Comparison of ENCODE assay signal across 8 cellular contexts in the genomic region with DNA sequence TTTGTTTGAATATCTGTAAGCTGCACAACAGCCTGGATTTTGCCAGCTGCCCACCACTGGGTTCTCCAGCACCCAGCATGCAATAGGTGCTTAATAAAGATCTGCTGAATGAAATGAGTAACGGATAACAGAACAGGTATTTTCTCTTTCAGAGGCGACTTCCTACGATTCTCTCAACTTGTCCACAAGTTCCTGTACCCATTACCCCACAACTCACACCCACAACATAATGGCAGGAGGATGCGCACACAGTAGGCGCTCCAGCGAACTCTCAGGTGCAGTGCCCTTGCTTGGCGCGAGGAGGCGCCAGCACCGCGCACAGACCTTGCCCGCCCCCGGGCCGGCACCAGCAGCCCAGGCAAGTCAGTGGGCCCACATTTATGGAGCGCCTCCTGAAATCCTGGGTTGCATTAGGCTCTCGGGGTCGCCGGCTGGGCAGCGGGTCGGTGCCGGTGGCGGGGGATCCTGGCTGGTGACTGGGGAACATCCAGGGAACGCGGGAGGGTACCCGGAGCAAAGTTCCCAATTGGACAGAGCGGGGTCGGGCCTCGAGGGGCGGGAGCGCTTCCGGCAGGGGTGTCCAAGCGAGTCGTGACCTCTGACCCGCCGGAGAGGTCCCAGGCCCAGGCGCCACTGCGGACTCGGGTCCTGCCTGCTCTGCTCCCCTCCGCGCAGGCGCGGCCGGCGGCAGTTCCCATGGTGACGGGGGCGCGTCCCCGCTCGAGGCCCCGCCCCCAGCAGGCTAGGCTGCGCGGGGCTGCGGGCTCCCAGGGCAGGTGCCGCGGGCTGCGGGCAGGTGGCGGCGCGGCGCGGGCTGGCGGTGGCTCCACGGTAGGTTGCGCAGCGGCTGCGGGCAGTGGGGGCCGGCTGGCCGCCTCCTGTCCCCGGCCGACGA. TPM values are rescaled to one million over a fixed set of nuclear protein-coding genes. Genes with fewer than 3 reads are reported as not detected.
DNase-seq lines count a peak whose midpoint lies in the region; ATAC-seq and TF ChIP-seq lines count a peak whose summit lies in the region.

A gene (plus strand): TSS at position 775 of the 895 bp plus-strand sequence. CDS start 75,284 bp downstream, outside the sequence.

- intact Hi-C loops in CD4-positive, alpha-beta T cell (cut with DNase I, micrococcal nuclease) = loop anchor here (1.0 to 5.0 kb wide), 2 partner anchors 96 to 220 kb away; no protein-coding TSS in a partner anchor
- intact Hi-C loops in ascending aorta (cut with DNase I) (loop anchor here (1.0 to 5.0 kb wide), 2 partner anchors 40 to 96 kb away; no protein-coding TSS in a partner anchor), psoas muscle (cut with DNase I) (loop anchor here (1.0 to 5.0 kb wide), 3 partner anchors 75 to 97 kb away; no protein-coding TSS in a partner anchor)

- POLR2A ChIA-PET in CD4-positive, alpha-beta T cell (lab: Charles Lee) = no interaction called here

- H3K27me3 Mint-ChIP-seq in CD4-positive, alpha-beta T cell = peaks cover 75% of the 10 kb centered on the region
- H3K27me3 Mint-ChIP-seq in T-helper 2 cell treated with Interferon-gamma antibody and Interleukin-4, amounts not matched to agents 5 μg/mL and 100 μg/mL, for 36 hours (ENCODE audit: low read depth) = peaks cover 58% of the 10 kb centered on the region

- H3K9me3 ChIP-seq in CD4-positive, alpha-beta T cell (ENCODE audit: control insufficient read depth, low read length) = no peaks in the 10 kb centered on the region
- H3K9me3 ChIP-seq in ascending aorta = no peaks in the 10 kb centered on the region
- no peaks in the 10 kb centered on the region for H3K9me3 ChIP-seq in right atrium auricular region
- no peaks in the 10 kb centered on the region for H3K9me3 ChIP-seq in psoas muscle

- H3K36me3 Mint-ChIP-seq in CD4-positive, alpha-beta T cell (ENCODE audit: low read depth) = no peaks in the 10 kb centered on the region
- H3K36me3 Mint-ChIP-seq in T-helper 2 cell treated with Interferon-gamma antibody and Interleukin-4, amounts not matched to agents 5 μg/mL and 100 μg/mL, for 36 hours (ENCODE audit: low read depth) = no peaks in the 10 kb centered on the region

- H3K27ac ChIP-seq in CD4-positive, alpha-beta T cell (ENCODE audit: low read depth, low read length) = no peak within 1 kb of the TSS
- H3K27ac ChIP-seq in ascending aorta = peak within 1 kb of the TSS; percentile 39 to 51
- H3K27ac ChIP-seq in right atrium auricular region = peak within 1 kb of the TSS; percentile 80 to 87
- H3K27ac ChIP-seq in psoas muscle = peak within 1 kb of the TSS; percentile 54

- H3K4me1 ChIP-seq in ascending aorta (no peaks in the 10 kb centered on the region), right atrium auricular region (peaks cover 0 to 32% of the 10 kb centered on the region in 2 donors), psoas muscle (no peaks in the 10 kb centered on the region)

- 2% methylated on average over 47 to 71 of the region's 71 CpGs for WGBS in psoas muscle, 3 donors

- TF ChIP-seq CTCF in CD4-positive, alpha-beta T cell (IDR thresholded peaks at IDR 0.05) = peak; percentile 95
- TF ChIP-seq CTCF in ascending aorta (IDR thresholded peaks at IDR 0.05) = peak; percentile 98 to 100 (median 99)
- TF ChIP-seq CTCF in right atrium auricular region (IDR thresholded peaks at IDR 0.05) = peak; percentile 99
- peak; percentile 96 for TF ChIP-seq CTCF in psoas muscle (IDR thresholded peaks at IDR 0.05)

- CTCF ChIA-PET in CD4-positive, alpha-beta T cell (lab: Charles Lee) = interaction anchor here (0.7 to 1.9 kb wide), 2 partner anchors 10 to 97 kb away, joined by 3 to 11 read pairs; no protein-coding TSS in a partner anchor

- H3K36me3 ChIP-seq in ascending aorta = no peaks in the 10 kb centered on the region
- no peaks in the 10 kb centered on the region for H3K36me3 ChIP-seq in right atrium auricular region
- H3K36me3 ChIP-seq in psoas muscle (ENCODE audit: insufficient read depth in 1 of 2, low read depth in 1 of 2) = no peaks in the 10 kb centered on the region

- no peaks in the 10 kb centered on the region for H3K9me3 Mint-ChIP-seq in CD4-positive, alpha-beta T cell
- H3K9me3 Mint-ChIP-seq in T-helper 2 cell treated with Interferon-gamma antibody and Interleukin-4, amounts not matched to agents 5 μg/mL and 100 μg/mL, for 36 hours = no peaks in the 10 kb centered on the region

- H3K27ac Mint-ChIP-seq in CD4-positive, alpha-beta T cell = no peak within 1 kb of the TSS
- peak within 1 kb of the TSS; percentile 56 for H3K27ac Mint-ChIP-seq in T-helper 2 cell treated with Interferon-gamma antibody and Interleukin-4, amounts not matched to agents 5 μg/mL and 100 μg/mL, for 36 hours

- H3K27me3 ChIP-seq in CD4-positive, alpha-beta T cell (ENCODE audit: control insufficient read depth, insufficient read depth, low read length) = peaks cover 37% of the 10 kb centered on the region
- no peaks in the 10 kb centered on the region for H3K27me3 ChIP-seq in ascending aorta
- no peaks in the 10 kb centered on the region for H3K27me3 ChIP-seq in right atrium auricular region
- H3K27me3 ChIP-seq in psoas muscle (ENCODE audit: insufficient read depth in 3 of 3, low read length in 2 of 3) = peaks cover 0 to 60% (median 5%) of the 10 kb centered on the region in 3 donors

- peak within 1 kb of the TSS; percentile 82 to 94 for H3K4me3 ChIP-seq in ascending aorta
- H3K4me3 ChIP-seq in right atrium auricular region = peak within 1 kb of the TSS; percentile 60 to 83
- H3K4me3 ChIP-seq in psoas muscle = peak within 1 kb of the TSS; percentile 76

- peak within 1 kb of the TSS; percentile 90 for H3K4me3 Mint-ChIP-seq in CD4-positive, alpha-beta T cell
- peak within 1 kb of the TSS; percentile 82 for H3K4me3 Mint-ChIP-seq in T-helper 2 cell treated with Interferon-gamma antibody and Interleukin-4, amounts not matched to agents 5 μg/mL and 100 μg/mL, for 36 hours

- H3K4me1 Mint-ChIP-seq in CD4-positive, alpha-beta T cell (ENCODE audit: low read depth) = peaks cover 19% of the 10 kb centered on the region
- peaks cover 12% of the 10 kb centered on the region for H3K4me1 Mint-ChIP-seq in T-helper 2 cell treated with Interferon-gamma antibody and Interleukin-4, amounts not matched to agents 5 μg/mL and 100 μg/mL, for 36 hours (ENCODE audit: low read depth)

- peak; percentile 94 for ATAC-seq in CD4-positive, alpha-beta T cell (ENCODE audit: poor library complexity)
- ATAC-seq in GM21576 (IDR thresholded peaks at IDR 0.05; ENCODE audit: unreplicated experiment) (peak; percentile 80), psoas muscle (peak; percentile 94 to 97 (median 96))

- peak; percentile 73 to 90 (median 80) for DNase-seq in CD4-positive, alpha-beta T cell
- DNase-seq in NCI-H1105 treated with DMSO at 0.1 percent for 48 hours (lab: John Stamatoyannopoulos, UW) (peak; percentile 80), ascending aorta (ENCODE audit: low spot score in 2 of 2) (peak in 1 of 2 donors; percentile 88), right atrium auricular region (ENCODE audit: low spot score) (peak; percentile 82), psoas muscle (peak; percentile 85 to 89), ureter (ENCODE audit: low spot score) (peak; percentile 89)
- DNase-seq in T-helper 2 cell treated with Interferon-gamma antibody and Interleukin-4, amounts not matched to agents 5 μg/mL and 100 μg/mL, for 36 hours (ENCODE audit: low spot score) = peak; percentile 86

RNA-seq across cellular contexts. Expression of the gene that starts here (rescaled TPM):
- total RNA-seq in CD4-positive, alpha-beta T cell = 1 to 10 TPM; 2.6 to 2.9 TPM
- total RNA-seq in ascending aorta (79.0 TPM), right atrium auricular region (10 to 100 TPM; 16.8 to 21.7 TPM), psoas muscle (10 to 100 TPM; 12.2 to 56.9 (median 26.1) TPM), ureter (43.7 TPM)
- polyA plus RNA-seq in psoas muscle = 10 to 100 TPM in 1 of 3 donors, 1 to 10 TPM in 2; 1.9 to 15.8 (median 8.8) TPM
